Comparison of ENCODE assay signal across 8 cellular contexts in genomic region chr1:155320661-155321576, GRCh38. TPM values are rescaled to one million over a fixed set of nuclear protein-coding genes. Genes with fewer than 3 reads are reported as not detected.
DNase-seq lines count a peak whose midpoint lies in the region; ATAC-seq and TF ChIP-seq lines count a peak whose summit lies in the region.

Gene RUSC1, plus strand, starts transcription at chr1:155320894. Its CDS starts 880 bp downstream, at chr1:155321774.

- no peak for TF ChIP-seq CTCF in osteoblast (IDR thresholded peaks at IDR 0.05; ENCODE audit: extremely low read depth, low read depth, low read length)
- TF ChIP-seq CTCF in testis (IDR thresholded peaks at IDR 0.05) = no peak

- H3K27me3 ChIP-seq in osteoblast (ENCODE audit: insufficient read depth, low read length) = no peaks in the 10 kb centered on the region
- H3K27me3 ChIP-seq in testis = no peaks in the 10 kb centered on the region

- ATAC-seq in activated naive CD8-positive, alpha-beta T cell treated with anti-CD3 and anti-CD28 coated beads, Interleukin-2, amount 50 U/mL, for 24 hours = peak; percentile 27
- ATAC-seq in Right ventricle myocardium inferior = peak; percentile 42
- no peak for ATAC-seq in GM18520 (IDR thresholded peaks at IDR 0.05; ENCODE audit: unreplicated experiment)
- no peak for ATAC-seq in GM18873 (IDR thresholded peaks at IDR 0.05; ENCODE audit: low FRiP score, unreplicated experiment)

- H3K4me1 ChIP-seq in osteoblast (ENCODE audit: insufficient read depth, low read length) (peaks cover 27% of the 10 kb centered on the region), testis (peaks cover 17% of the 10 kb centered on the region)

- H3K4me1 Mint-ChIP-seq in activated naive CD8-positive, alpha-beta T cell treated with anti-CD3 and anti-CD28 coated beads, Interleukin-2, amount 50 U/mL, for 24 hours = peaks cover 30% of the 10 kb centered on the region

- H3K27me3 Mint-ChIP-seq in activated naive CD8-positive, alpha-beta T cell treated with anti-CD3 and anti-CD28 coated beads, Interleukin-2, amount 50 U/mL, for 24 hours = no peaks in the 10 kb centered on the region

- no peak within 1 kb of the TSS for H3K27ac Mint-ChIP-seq in activated naive CD8-positive, alpha-beta T cell treated with anti-CD3 and anti-CD28 coated beads, Interleukin-2, amount 50 U/mL, for 24 hours

- DNase-seq in H4 (ENCODE audit: low spot score) (no peak), T follicular helper cell (ENCODE audit: low read depth) (peak; percentile 58), Right ventricle myocardium inferior (ENCODE audit: missing footprints) (peak; percentile 92), osteoblast (ENCODE audit: insufficient read length, low spot score, missing footprints) (peak; percentile 92), testis (peak; percentile 72)
- peak; percentile 81 for DNase-seq in activated naive CD8-positive, alpha-beta T cell treated with anti-CD3 and anti-CD28 coated beads, Interleukin-2, amount 50 U/mL, for 24 hours

- H3K27ac ChIP-seq in osteoblast (ENCODE audit: low read depth, low read length) (peak within 1 kb of the TSS; percentile 56), testis (peak within 1 kb of the TSS; percentile 65 to 90)

- WGBS in testis, 2 donors = 19 to 24% methylated on average over 48 to 50 of the region's 50 CpGs

- H3K9me3 Mint-ChIP-seq in activated naive CD8-positive, alpha-beta T cell treated with anti-CD3 and anti-CD28 coated beads, Interleukin-2, amount 50 U/mL, for 24 hours = no peaks in the 10 kb centered on the region

- intact Hi-C loops in Right ventricle myocardium inferior (cut with DNase I) (loop anchor here (10.0 kb wide), 2 partner anchors 244 to 274 kb away; partner anchors contain the start of gene ASH1L), testis (cut with DNase I; ENCODE audit: low total_unique reads) (loop anchor here (10.0 kb wide), 2 partner anchors 66 to 274 kb away; partner anchors contain the start of gene ENTREP3)

- H2AFZ ChIP-seq in osteoblast (ENCODE audit: low read length) = peak within 1 kb of the TSS; percentile 65

- peaks cover 23% of the 10 kb centered on the region for H3K79me2 ChIP-seq in osteoblast (ENCODE audit: insufficient read depth, low read length)

- H3K4me2 ChIP-seq in osteoblast (ENCODE audit: insufficient read depth, low read length) = peak within 1 kb of the TSS; percentile 99

- H3K4me3 ChIP-seq in osteoblast (ENCODE audit: insufficient read depth, low read length) = peak within 1 kb of the TSS; percentile 86
- H3K4me3 ChIP-seq in testis = peak within 1 kb of the TSS; percentile 56 to 60

- H3K36me3 Mint-ChIP-seq in activated naive CD8-positive, alpha-beta T cell treated with anti-CD3 and anti-CD28 coated beads, Interleukin-2, amount 50 U/mL, for 24 hours (ENCODE audit: low read depth) = peaks cover 26% of the 10 kb centered on the region

- H4K20me1 ChIP-seq in osteoblast (ENCODE audit: insufficient read depth, low read length) = peaks cover 24% of the 10 kb centered on the region

- H3K36me3 ChIP-seq in osteoblast (ENCODE audit: insufficient read depth, low read length) = peaks cover 18% of the 10 kb centered on the region
- H3K36me3 ChIP-seq in testis (ENCODE audit: low read depth, missing control alignments) = no peaks in the 10 kb centered on the region

- peak within 1 kb of the TSS; percentile 48 for H3K4me3 Mint-ChIP-seq in activated naive CD8-positive, alpha-beta T cell treated with anti-CD3 and anti-CD28 coated beads, Interleukin-2, amount 50 U/mL, for 24 hours

- no peak for TF ChIP-seq POLR2A in testis (IDR thresholded peaks at IDR 0.05)

- no peaks in the 10 kb centered on the region for H3K9me3 ChIP-seq in osteoblast (ENCODE audit: low read depth, low read length)
- no peaks in the 10 kb centered on the region for H3K9me3 ChIP-seq in testis

RNA-seq across cellular contexts. Expression of gene RUSC1, which starts in this region (rescaled TPM):
- 27.5 and 33.8 TPM in 2 replicates for total RNA-seq in H4 (2014; rRNA removed; shearing (Covaris generic))
- total RNA-seq in Right ventricle myocardium inferior (24.3 TPM), osteoblast (15.6 and 16.5 TPM in 2 replicates), testis (10 to 100 TPM; 13.9 to 14.9 TPM)
- polyA plus RNA-seq in testis (ENCODE audit: insufficient read depth, low read depth, low replicate concordance) = 10.8 TPM

Comparison
In these comparisons a context has a peak if more than half of its experiments do, and no peak if none do; other contexts are left out.
1. ATAC-seq: peak in activated naive CD8-positive, alpha-beta T cell treated with anti-CD3 and anti-CD28 coated beads, Interleukin-2, amount 50 U/mL, for 24 hours (single experiment) and Right ventricle myocardium inferior (single experiment); none in GM18520 (single experiment) and GM18873 (single experiment).